Comparison of ENCODE assay signal across 8 cellular contexts in genomic region chr1:212433577-212434462, GRCh38. TPM values are rescaled to one million over a fixed set of nuclear protein-coding genes. Genes with fewer than 3 reads are reported as not detected.
A peak's percentile ranks its signal among the peaks of the same experiment; 100 is the strongest.
DNase-seq lines count a peak whose midpoint lies in the region; ATAC-seq and TF ChIP-seq lines count a peak whose summit lies in the region.

No MANE protein-coding gene starts in this region.

- no peaks in the 10 kb centered on the region for H3K36me3 Mint-ChIP-seq in chondrocyte (ENCODE audit: low read depth)
- H3K36me3 Mint-ChIP-seq in natural killer cell treated with Interleukin-12 subunit alpha and Interleukin-12 subunit beta and Interleukin-15 and Interleukin-18, amount 100 ng/mL, for 72 hours: no peaks in the 10 kb centered on the region

- H3K27me3 Mint-ChIP-seq in chondrocyte (ENCODE audit: low read depth): no peaks in the 10 kb centered on the region
- no peaks in the 10 kb centered on the region for H3K27me3 Mint-ChIP-seq in natural killer cell treated with Interleukin-12 subunit alpha and Interleukin-12 subunit beta and Interleukin-15 and Interleukin-18, amount 100 ng/mL, for 72 hours

- no peaks in the 10 kb centered on the region for H3K9me2 ChIP-seq in Karpas-422 (replicated peaks; ENCODE audit: insufficient read depth, low read length)

- H3K4me2 ChIP-seq in Karpas-422 (ENCODE audit: low read depth, low read length, poor library complexity, severe bottlenecking): peak overlapping the region; percentile 79

- ATAC-seq in natural killer cell treated with Interleukin-12 subunit alpha and Interleukin-12 subunit beta and Interleukin-15 and Interleukin-18, amount 100 ng/mL, for 72 hours: no peak
- ATAC-seq in HG02571 (IDR thresholded peaks at IDR 0.05; ENCODE audit: unreplicated experiment) (no peak), HG03039 (IDR thresholded peaks at IDR 0.05; ENCODE audit: unreplicated experiment) (no peak)

- no peak overlapping the region for H3K27ac Mint-ChIP-seq in chondrocyte (ENCODE audit: unreplicated experiment)
- no peak overlapping the region for H3K27ac Mint-ChIP-seq in natural killer cell treated with Interleukin-12 subunit alpha and Interleukin-12 subunit beta and Interleukin-15 and Interleukin-18, amount 100 ng/mL, for 72 hours

- no peaks in the 10 kb centered on the region for H3K36me3 ChIP-seq in BJ (ENCODE audit: control insufficient read depth, insufficient read depth, low read length)
- H3K36me3 ChIP-seq in Karpas-422 (ENCODE audit: insufficient read depth, low read length): no peaks in the 10 kb centered on the region

- DNase-seq in BJ (ENCODE audit: low read depth) (no peak), Karpas-422 (no peak), chondrocyte (ENCODE audit: low spot score) (no peak), HPDE6-E6E7 (ENCODE audit: extremely low spot score) (no peak)
- DNase-seq in natural killer cell treated with Interleukin-12 subunit alpha and Interleukin-12 subunit beta and Interleukin-15 and Interleukin-18, amount 100 ng/mL, for 72 hours (ENCODE audit: low spot score): no peak
- no peak for DNase-seq in activated CD4-positive, alpha-beta T cell treated with anti-CD3 and anti-CD28 coated beads, Interleukin-2, amount 50 U/mL, for 48 hours

- peaks cover 57% of the 10 kb centered on the region for H3K79me2 ChIP-seq in Karpas-422 (ENCODE audit: low read length)

- H3K4me3 ChIP-seq in BJ (ENCODE audit: low read depth, low read length) (peak overlapping the region; percentile 59), Karpas-422 (ENCODE audit: low read length) (peak overlapping the region; percentile 96)

- peaks cover 23% of the 10 kb centered on the region for H3K4me1 Mint-ChIP-seq in chondrocyte (ENCODE audit: low read depth)
- peaks cover 10 to 16% of the 10 kb centered on the region in 2 donors for H3K4me1 Mint-ChIP-seq in natural killer cell treated with Interleukin-12 subunit alpha and Interleukin-12 subunit beta and Interleukin-15 and Interleukin-18, amount 100 ng/mL, for 72 hours (ENCODE audit: low read depth in 2 of 2)

- H3K4me3 Mint-ChIP-seq in chondrocyte (ENCODE audit: unreplicated experiment): peak overlapping the region; percentile 74
- H3K4me3 Mint-ChIP-seq in natural killer cell treated with Interleukin-12 subunit alpha and Interleukin-12 subunit beta and Interleukin-15 and Interleukin-18, amount 100 ng/mL, for 72 hours: peak overlapping the region; percentile 74

- peaks cover 22% of the 10 kb centered on the region for H3K4me1 ChIP-seq in Karpas-422 (ENCODE audit: low read length)

- no peaks in the 10 kb centered on the region for H3K9me3 ChIP-seq in Karpas-422 (ENCODE audit: low read length)

- H3K9me3 Mint-ChIP-seq in chondrocyte (ENCODE audit: low read depth): no peaks in the 10 kb centered on the region
- H3K9me3 Mint-ChIP-seq in natural killer cell treated with Interleukin-12 subunit alpha and Interleukin-12 subunit beta and Interleukin-15 and Interleukin-18, amount 100 ng/mL, for 72 hours: no peaks in the 10 kb centered on the region

- H3K27me3 ChIP-seq in BJ (ENCODE audit: control insufficient read depth, insufficient read depth, low read length): no peaks in the 10 kb centered on the region
- no peaks in the 10 kb centered on the region for H3K27me3 ChIP-seq in Karpas-422 (ENCODE audit: low read length)

- no peak for TF ChIP-seq CTCF in BJ (IDR thresholded peaks at IDR 0.05; ENCODE audit: insufficient read depth, low read depth, low read length)
- no peak for TF ChIP-seq CTCF in chondrocyte (IDR thresholded peaks at IDR 0.05)

- H4K20me1 ChIP-seq in Karpas-422 (ENCODE audit: insufficient read depth, low read depth, low read length): no peaks in the 10 kb centered on the region

- H3K27ac ChIP-seq in Karpas-422 (ENCODE audit: low read length): peak overlapping the region; percentile 34; the same call in 1 of the 2 replicates

- peak overlapping the region; percentile 73; the same call in 1 of the 2 replicates for H2AFZ ChIP-seq in Karpas-422 (ENCODE audit: low read length)

- H3K9ac ChIP-seq in Karpas-422 (ENCODE audit: low read length): peak overlapping the region; percentile 86

- POLR2A ChIA-PET in BJ (lab: Charles Lee): no interaction called here

- CTCF ChIA-PET in BJ (lab: Yijun Ruan, JAX): interaction anchor here (0.9 kb wide), 1 partner anchor 22 kb away, joined by 3 read pairs; no protein-coding TSS in a partner anchor

RNA-seq across cellular contexts. Expression of gene NENF, which starts 1.1 kb away (rescaled TPM):
- 77.4 and 85.6 TPM in 2 replicates for polyA plus RNA-seq in BJ (2011; rRNA removed)
- polyA minus RNA-seq in BJ (2011; rRNA and poly(A)+ RNA removed): 12.2 and 22.4 TPM in 2 replicates
- 41.4 and 63.9 TPM in 2 replicates for total RNA-seq in Karpas-422 (2014; rRNA removed; shearing (Covaris generic); ENCODE audit: low replicate concordance)
- 48.6 to 55.0 TPM (median 50.1 TPM) in 3 replicates for total RNA-seq in chondrocyte
- total RNA-seq in natural killer cell treated with Interleukin-12 subunit alpha and Interleukin-12 subunit beta and Interleukin-15 and Interleukin-18, amount 100 ng/mL, for 72 hours: 10 to 100 TPM; 18.9 to 31.8 TPM

RNA-seq across cellular contexts. Expression of gene PACC1, which starts 19.1 kb away (rescaled TPM):
- polyA plus RNA-seq in BJ (2011; rRNA removed): 8.3 and 12.7 TPM in 2 replicates
- 4.4 and 8.7 TPM in 2 replicates for polyA minus RNA-seq in BJ (2011; rRNA and poly(A)+ RNA removed)
- total RNA-seq in Karpas-422 (2014; rRNA removed; shearing (Covaris generic); ENCODE audit: low replicate concordance): 8.5 and 17.9 TPM in 2 replicates
- 7.6 to 11.2 TPM (median 9.7 TPM) in 3 replicates for total RNA-seq in chondrocyte
- 10 to 100 TPM; 11.8 to 26.6 TPM for total RNA-seq in natural killer cell treated with Interleukin-12 subunit alpha and Interleukin-12 subunit beta and Interleukin-15 and Interleukin-18, amount 100 ng/mL, for 72 hours
